Comparison of ENCODE assay signal across 11 cellular contexts in genomic region chr10:113666682-113667252, GRCh38. TPM values are rescaled to one million over a fixed set of nuclear protein-coding genes. Genes with fewer than 3 reads are reported as not detected.
A peak's percentile ranks its signal among the peaks of the same experiment; 100 is the strongest.
DNase-seq lines count a peak whose midpoint lies in the region; ATAC-seq and TF ChIP-seq lines count a peak whose summit lies in the region.
"Had no signal": no experiment of that assay in that cellular context is flagged by ENCODE, and none has a peak within 500 bp of the region (broad histone marks: within the 10 kb centered on the region; RNA-seq: fewer than 3 reads in every experiment).

No MANE protein-coding gene starts in this region.

- peak overlapping the region; percentile 44 for H3K4me2 ChIP-seq in smooth muscle cell

- peak; percentile 58 to 65 for ATAC-seq in activated T-cell treated with anti-CD3 and anti-CD28 coated beads, Interleukin-2, amount 50 U/mL, for 4 hours
- ATAC-seq in HG02938 (IDR thresholded peaks at IDR 0.05; ENCODE audit: unreplicated experiment): peak; percentile 80
- no peak for ATAC-seq in omental fat pad (ENCODE audit: low FRiP score)
- no peak for ATAC-seq in sciatic nerve

- WGBS in smooth muscle cell (ENCODE audit: low lambda C conversion rate): 53% methylated on average over 5 of the region's 5 CpGs

- H3K27ac ChIP-seq in smooth muscle cell (ENCODE audit: low read depth): peak overlapping the region; percentile 47

- H3K27me3 ChIP-seq in smooth muscle cell (ENCODE audit: low read depth): no peaks in the 10 kb centered on the region

- H3K79me2 ChIP-seq in smooth muscle cell (ENCODE audit: low read depth): no peaks in the 10 kb centered on the region

- no peak overlapping the region for H3K4me3 ChIP-seq in smooth muscle cell
- H3K4me3 ChIP-seq: lung had no signal

- H3K4me1 Mint-ChIP-seq in activated T-cell treated with anti-CD3 and anti-CD28 coated beads, Interleukin-2, amount 50 U/mL, for 4 hours (ENCODE audit: low read depth): peaks cover 4% of the 10 kb centered on the region
- H3K4me1 Mint-ChIP-seq in activated T-cell treated with anti-CD3 and anti-CD28 coated beads, Interleukin-2, amount 50 U/mL, for 24 hours (ENCODE audit: low read depth): peaks cover 11% of the 10 kb centered on the region
- peaks cover 10% of the 10 kb centered on the region for H3K4me1 Mint-ChIP-seq in T-helper 2 cell treated with Interferon-gamma antibody and Interleukin-4, amounts not matched to agents 5 μg/mL and 100 μg/mL, for 36 hours (ENCODE audit: low read depth)
- H3K4me1 Mint-ChIP-seq: brain had no signal

- H4K20me1 ChIP-seq in smooth muscle cell (ENCODE audit: low read depth): no peaks in the 10 kb centered on the region

- H3K36me3 ChIP-seq in smooth muscle cell (ENCODE audit: low read depth): no peaks in the 10 kb centered on the region

- peak overlapping the region; percentile 37 for H2AFZ ChIP-seq in smooth muscle cell (ENCODE audit: low read depth)

- no peaks in the 10 kb centered on the region for H3F3A ChIP-seq in smooth muscle cell (ENCODE audit: low read depth)

- TF ChIP-seq CTCF in smooth muscle cell (IDR thresholded peaks at IDR 0.05; ENCODE audit: borderline replicate concordance, insufficient read depth, poor library complexity, severe bottlenecking) (no peak), omental fat pad (IDR thresholded peaks at IDR 0.05) (no peak)

- H3K36me3 Mint-ChIP-seq in activated T-cell treated with anti-CD3 and anti-CD28 coated beads, Interleukin-2, amount 50 U/mL, for 4 hours (ENCODE audit: insufficient read depth): no peaks in the 10 kb centered on the region
- H3K36me3 Mint-ChIP-seq in activated T-cell treated with anti-CD3 and anti-CD28 coated beads, Interleukin-2, amount 50 U/mL, for 24 hours (ENCODE audit: low read depth): no peaks in the 10 kb centered on the region
- H3K36me3 Mint-ChIP-seq in T-helper 2 cell treated with Interferon-gamma antibody and Interleukin-4, amounts not matched to agents 5 μg/mL and 100 μg/mL, for 36 hours (ENCODE audit: low read depth): no peaks in the 10 kb centered on the region
- H3K36me3 Mint-ChIP-seq: brain had no signal

- no peak overlapping the region for H3K27ac Mint-ChIP-seq in activated T-cell treated with anti-CD3 and anti-CD28 coated beads, Interleukin-2, amount 50 U/mL, for 24 hours
- H3K27ac Mint-ChIP-seq in T-helper 2 cell treated with Interferon-gamma antibody and Interleukin-4, amounts not matched to agents 5 μg/mL and 100 μg/mL, for 36 hours: peak overlapping the region; percentile 56
- H3K27ac Mint-ChIP-seq: brain had no signal

- no peak overlapping the region for H3K9ac ChIP-seq in smooth muscle cell (ENCODE audit: low read depth)

- H3K9me3 ChIP-seq in smooth muscle cell (replicated peaks; ENCODE audit: low read depth): no peaks in the 10 kb centered on the region

- H3K27me3 Mint-ChIP-seq in activated T-cell treated with anti-CD3 and anti-CD28 coated beads, Interleukin-2, amount 50 U/mL, for 4 hours (ENCODE audit: low read depth): peaks cover 8% of the 10 kb centered on the region
- peaks cover 20% of the 10 kb centered on the region for H3K27me3 Mint-ChIP-seq in activated T-cell treated with anti-CD3 and anti-CD28 coated beads, Interleukin-2, amount 50 U/mL, for 24 hours
- H3K27me3 Mint-ChIP-seq in T-helper 2 cell treated with Interferon-gamma antibody and Interleukin-4, amounts not matched to agents 5 μg/mL and 100 μg/mL, for 36 hours (ENCODE audit: low read depth): peaks cover 17% of the 10 kb centered on the region

- DNase-seq in activated T-cell treated with anti-CD3 and anti-CD28 coated beads, Interleukin-2, amount 50 U/mL, for 4 hours: no peak
- DNase-seq in activated T-cell treated with anti-CD3 and anti-CD28 coated beads, Interleukin-2, amount 50 U/mL, for 24 hours: no peak
- peak; percentile 6 for DNase-seq in T-helper 2 cell treated with Interferon-gamma antibody and Interleukin-4, amounts not matched to agents 5 μg/mL and 100 μg/mL, for 36 hours (ENCODE audit: low spot score)
- DNase-seq in smooth muscle cell (lab: John Stamatoyannopoulos, UW; ENCODE audit: unreplicated experiment) (no peak), omental fat pad (ENCODE audit: low spot score) (no peak), sciatic nerve (ENCODE audit: low spot score) (no peak), HK-2 (ENCODE audit: unreplicated experiment) (no peak)
- DNase-seq: AML-193 had no signal

- no peak overlapping the region for H3K4me3 Mint-ChIP-seq in activated T-cell treated with anti-CD3 and anti-CD28 coated beads, Interleukin-2, amount 50 U/mL, for 4 hours
- no peak overlapping the region for H3K4me3 Mint-ChIP-seq in activated T-cell treated with anti-CD3 and anti-CD28 coated beads, Interleukin-2, amount 50 U/mL, for 24 hours
- H3K4me3 Mint-ChIP-seq in T-helper 2 cell treated with Interferon-gamma antibody and Interleukin-4, amounts not matched to agents 5 μg/mL and 100 μg/mL, for 36 hours: no peak overlapping the region
- H3K4me3 Mint-ChIP-seq: brain had no signal

- H3K4me1 ChIP-seq in smooth muscle cell (ENCODE audit: low read depth): no peaks in the 10 kb centered on the region

- intact Hi-C loops in sciatic nerve (cut with DNase I): no loop called here

- H3K9me3 Mint-ChIP-seq in activated T-cell treated with anti-CD3 and anti-CD28 coated beads, Interleukin-2, amount 50 U/mL, for 4 hours: peaks cover 7% of the 10 kb centered on the region
- peaks cover 9% of the 10 kb centered on the region for H3K9me3 Mint-ChIP-seq in activated T-cell treated with anti-CD3 and anti-CD28 coated beads, Interleukin-2, amount 50 U/mL, for 24 hours
- H3K9me3 Mint-ChIP-seq in T-helper 2 cell treated with Interferon-gamma antibody and Interleukin-4, amounts not matched to agents 5 μg/mL and 100 μg/mL, for 36 hours: peaks cover 6% of the 10 kb centered on the region

RNA-seq across cellular contexts. Expression of gene NRAP, which starts 2.9 kb away (rescaled TPM):
- not detected for total RNA-seq in activated T-cell treated with anti-CD3 and anti-CD28 coated beads, Interleukin-2, amount 50 U/mL, for 4 hours
- not detected in 2 replicates for total RNA-seq in smooth muscle cell
- not detected in 2 replicates for polyA plus RNA-seq in smooth muscle cell
- total RNA-seq in omental fat pad: not detected
- not detected for total RNA-seq in sciatic nerve
- total RNA-seq: lung had no signal

RNA-seq across cellular contexts. Expression of gene CASP7, which starts 12.9 kb away (rescaled TPM):
- total RNA-seq in activated T-cell treated with anti-CD3 and anti-CD28 coated beads, Interleukin-2, amount 50 U/mL, for 4 hours: 10 to 100 TPM in 1 of 3 donors, 1 to 10 TPM in 2; 7.7 to 12.1 (median 9.8) TPM
- total RNA-seq in smooth muscle cell (21.5 and 25.8 TPM in 2 replicates), omental fat pad (10 to 100 TPM; 18.6 to 34.0 (median 26.3) TPM), sciatic nerve (18.3 TPM)
- polyA plus RNA-seq in smooth muscle cell: 12.3 and 16.2 TPM in 2 replicates

Comparison
In these comparisons a context has a peak if more than half of its experiments do, and no peak if none do; other contexts are left out.
1. ATAC-seq: peak in activated T-cell treated with anti-CD3 and anti-CD28 coated beads, Interleukin-2, amount 50 U/mL, for 4 hours (2 of 2) and HG02938 (single experiment); none in omental fat pad (single experiment) and sciatic nerve (single experiment).